In the genomic region with DNA sequence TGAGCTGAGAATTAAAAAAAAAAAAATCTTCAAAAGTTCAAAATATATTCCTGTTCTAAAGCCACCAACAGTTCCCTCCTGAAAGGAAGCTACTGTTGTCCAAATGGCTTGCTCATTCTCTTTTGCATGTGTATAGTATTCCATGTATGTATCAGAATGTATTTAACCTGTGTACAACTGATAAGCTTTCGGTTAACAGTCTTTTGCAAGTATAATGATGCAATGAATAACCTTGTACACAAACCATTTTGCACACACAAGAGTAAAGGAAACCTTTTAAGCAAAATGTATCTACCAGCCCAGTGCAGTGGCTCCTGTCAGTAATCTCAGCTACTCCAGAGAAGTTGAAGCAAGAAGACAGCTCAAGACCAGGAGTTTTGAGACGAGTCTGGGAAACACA, we compare ENCODE assay signal across 16 cellular contexts. TPM values are rescaled to one million over a fixed set of nuclear protein-coding genes. Genes with fewer than 3 reads are reported as not detected.
A peak's percentile ranks its signal among the peaks of the same experiment; 100 is the strongest.
DNase-seq lines count a peak whose midpoint lies in the region; ATAC-seq and TF ChIP-seq lines count a peak whose summit lies in the region.
"Had no signal": no experiment of that assay in that cellular context is flagged by ENCODE, and none has a peak within 500 bp of the region (broad histone marks: within the 10 kb centered on the region; RNA-seq: fewer than 3 reads in every experiment).

No MANE protein-coding gene starts in this region.

- no peak for TF ChIP-seq CTCF in H9 (conservative IDR thresholded peaks at IDR 0.05)

- no peak overlapping the region for H3K4me3 Mint-ChIP-seq in activated CD4-positive, alpha-beta T cell treated with anti-CD3 and anti-CD28 coated beads for 36 hours
- H3K4me3 Mint-ChIP-seq in H9: no peak overlapping the region
- H3K4me3 Mint-ChIP-seq: CD14-positive monocyte; CD8-positive, alpha-beta T cell had no signal

- no peak overlapping the region for H2BK12ac ChIP-seq in H9 (ENCODE audit: insufficient read length, low read depth, low read length)

- no CpG with 5 or more reads among the region's 2 CpGs for WGBS in H9 (ENCODE audit: extremely low coverage, insufficient read length, low lambda C conversion rate)

- no peak overlapping the region for H3T11ph ChIP-seq in H9 (ENCODE audit: low read length)

- H3K9me3 Mint-ChIP-seq in activated CD4-positive, alpha-beta T cell treated with anti-CD3 and anti-CD28 coated beads for 36 hours (ENCODE audit: low read depth): no peaks in the 10 kb centered on the region
- no peaks in the 10 kb centered on the region for H3K9me3 Mint-ChIP-seq in H9
- H3K9me3 Mint-ChIP-seq: CD14-positive monocyte; CD8-positive, alpha-beta T cell had no signal

- H2AK5ac ChIP-seq in H9 (ENCODE audit: insufficient read length, low read length): no peak overlapping the region

- no peak overlapping the region for H3K4ac ChIP-seq in H9 (ENCODE audit: low read depth, low read length)

- no peaks in the 10 kb centered on the region for H3K4me1 ChIP-seq in H9 (ENCODE audit: insufficient read depth, low read length)

- no peaks in the 10 kb centered on the region for H3K23me2 ChIP-seq in H9 (ENCODE audit: insufficient read length, low read depth, low read length, poor library complexity, severe bottlenecking)

- H2BK120ac ChIP-seq in H9 (ENCODE audit: low read depth, low read length, poor library complexity, severe bottlenecking): no peak overlapping the region

- no peaks in the 10 kb centered on the region for H4K20me1 ChIP-seq in H9 (ENCODE audit: control insufficient read depth, insufficient read depth, insufficient read length)

- H3K27me3 ChIP-seq in H9 (ENCODE audit: insufficient read depth, low read length): no peaks in the 10 kb centered on the region

- intact Hi-C loops in activated CD4-positive, alpha-beta T cell treated with anti-CD3 and anti-CD28 coated beads for 36 hours (cut with DNase I, micrococcal nuclease): loop anchor here in 1 of 2 experiments (2.0 kb wide), 1 partner anchor 20 kb away; no protein-coding TSS in a partner anchor

- H3K36me3 Mint-ChIP-seq in activated CD4-positive, alpha-beta T cell treated with anti-CD3 and anti-CD28 coated beads for 36 hours (ENCODE audit: low read depth): peaks cover 58% of the 10 kb centered on the region
- peaks cover 19 to 62% (median 59%) of the 10 kb centered on the region in 3 experiments; a peak in 6 of 7 replicates for H3K36me3 Mint-ChIP-seq in H9 (ENCODE audit: insufficient read depth in 1 of 3, low read depth in 3 of 3)

- peaks cover 92% of the 10 kb centered on the region for H3K36me3 ChIP-seq in SK-N-MC (ENCODE audit: insufficient read depth, low read length)

- H3K18ac ChIP-seq in H9 (ENCODE audit: insufficient read length, low read depth, low read length): no peak overlapping the region

- H4K8ac ChIP-seq in H9 (replicated peaks; ENCODE audit: insufficient read length, low read depth, low read length): no peak overlapping the region

- no peak overlapping the region for H2BK5ac ChIP-seq in H9 (ENCODE audit: insufficient read length, low read length)

- H3K27ac ChIP-seq in SK-N-MC (0 out of 2 replicates have a peak overlapping the region, but pooled peaks have one; percentile 1), H9 (ENCODE audit: insufficient read length, low read depth, low read length) (no peak overlapping the region)
- H3K27ac ChIP-seq: 22Rv1 had no signal

- H3K4me1 Mint-ChIP-seq in activated CD4-positive, alpha-beta T cell treated with anti-CD3 and anti-CD28 coated beads for 36 hours: peaks cover 3% of the 10 kb centered on the region
- H3K4me1 Mint-ChIP-seq in H9: no peaks in the 10 kb centered on the region
- H3K4me1 Mint-ChIP-seq: CD14-positive monocyte had no signal

- peak overlapping the region; percentile 39 for H3K27ac Mint-ChIP-seq in activated CD4-positive, alpha-beta T cell treated with anti-CD3 and anti-CD28 coated beads for 36 hours
- H3K27ac Mint-ChIP-seq in H9: no peak overlapping the region; a peak in 1 of 7 replicates

- H4K91ac ChIP-seq in H9 (ENCODE audit: insufficient read length, low read depth, low read length): no peak overlapping the region

- no peak overlapping the region for H2BK15ac ChIP-seq in H9 (ENCODE audit: low read depth, low read length)

- no peaks in the 10 kb centered on the region for H3K79me1 ChIP-seq in H9 (ENCODE audit: insufficient read depth, low read depth, low read length, poor library complexity, severe bottlenecking)

- H2AFZ ChIP-seq in H9 (ENCODE audit: low read length): no peak overlapping the region

- CTCF ChIA-PET in activated CD4-positive, alpha-beta T cell treated with anti-CD3 and anti-CD28 coated beads for 36 hours (lab: Charles Lee): interaction anchor here (0.7 to 1.0 kb wide), 3 partner anchors 13 to 70 kb away, joined by 3 to 4 read pairs (median 3); no protein-coding TSS in a partner anchor

- H4K5ac ChIP-seq in H9 (ENCODE audit: insufficient read length, low read depth, low read length): no peak overlapping the region

- no peaks in the 10 kb centered on the region for H3K27me3 Mint-ChIP-seq in activated CD4-positive, alpha-beta T cell treated with anti-CD3 and anti-CD28 coated beads for 36 hours
- H3K27me3 Mint-ChIP-seq in H9 (ENCODE audit: low read depth): no peaks in the 10 kb centered on the region

- H3K9me3 ChIP-seq in SK-N-MC (ENCODE audit: low read depth, low read length) (no peaks in the 10 kb centered on the region), H9 (ENCODE audit: control insufficient read depth, low read depth, low read length) (no peaks in the 10 kb centered on the region)

- POLR2A ChIA-PET in activated CD4-positive, alpha-beta T cell treated with anti-CD3 and anti-CD28 coated beads for 36 hours (lab: Charles Lee): no interaction called here

- H3K14ac ChIP-seq in H9 (ENCODE audit: insufficient read depth, low read length): no peak overlapping the region

- no peak overlapping the region for H2BK20ac ChIP-seq in H9 (ENCODE audit: low read depth, low read length, poor library complexity, severe bottlenecking)

- DNase-seq in activated CD4-positive, alpha-beta T cell treated with anti-CD3 and anti-CD28 coated beads for 36 hours: no peak
- no peak for DNase-seq in activated CD4-positive, alpha-beta T cell treated with anti-CD3 and anti-CD28 coated beads, Interleukin-2, amount 50 U/mL, for 48 hours
- DNase-seq in SK-N-MC (ENCODE audit: low read depth, low spot score): no peak
- peak; percentile 18 for DNase-seq in erythroblast (lab: John Stamatoyannopoulos, UW)
- no peak for DNase-seq in H9
- DNase-seq in ecto neural progenitor cell (ENCODE audit: low spot score): no peak
- DNase-seq: CD8-positive, alpha-beta T cell; COR-L47; DMS153; DMS79 treated with DMSO at 0.1 percent for 48 hours; EL; IMR-90 had no signal

- no peaks in the 10 kb centered on the region for H3K79me2 ChIP-seq in H9 (ENCODE audit: insufficient read depth, low read length)

- H3K4me2 ChIP-seq in H9 (ENCODE audit: insufficient read depth, insufficient read length, low read length): no peak overlapping the region

- no peak for TF ChIP-seq POLR2A in erythroblast (IDR thresholded peaks at IDR 0.05; ENCODE audit: low read length)

- H3K4me3 ChIP-seq in SK-N-MC: no peak overlapping the region

- ATAC-seq in activated CD4-positive, alpha-beta T cell treated with anti-CD3 and anti-CD28 coated beads for 36 hours: no peak
- no peak for ATAC-seq in GM18498 (IDR thresholded peaks at IDR 0.05; ENCODE audit: unreplicated experiment)
- ATAC-seq: CD8-positive, alpha-beta T cell; HCT116 had no signal

- no peak overlapping the region for H3K23ac ChIP-seq in H9 (ENCODE audit: insufficient read length, low read depth, low read length)

- H3K9ac ChIP-seq in SK-N-MC (ENCODE audit: insufficient read length) (no peak overlapping the region), H9 (ENCODE audit: extremely low read depth, insufficient read length, low read length) (no peak overlapping the region)

- no peak overlapping the region for H3K56ac ChIP-seq in H9 (ENCODE audit: insufficient read length, low read depth, low read length)

RNA-seq across cellular contexts. Expression of a gene that starts 32.6 kb away (rescaled TPM):
- 10 to 100 TPM; 80.9 to 94.6 TPM for total RNA-seq in activated CD4-positive, alpha-beta T cell treated with anti-CD3 and anti-CD28 coated beads for 36 hours
- total RNA-seq in H9 (2021): 47.4 and 51.5 TPM in 2 replicates

RNA-seq across cellular contexts. Expression of a gene that starts 55.7 kb away (rescaled TPM):
- total RNA-seq in activated CD4-positive, alpha-beta T cell treated with anti-CD3 and anti-CD28 coated beads for 36 hours: 100 to 1,000 TPM; 204 to 221 TPM
- total RNA-seq in H9 (2021): 167 and 173 TPM in 2 replicates

Comparison
In these comparisons a context has a peak if more than half of its experiments do, and no peak if none do; other contexts are left out.
1. DNase-seq: peak in erythroblast (2 of 2); none in activated CD4-positive, alpha-beta T cell treated with anti-CD3 and anti-CD28 coated beads for 36 hours (single experiment), activated CD4-positive, alpha-beta T cell treated with anti-CD3 and anti-CD28 coated beads, Interleukin-2, amount 50 U/mL, for 48 hours (0 of 2), SK-N-MC (single experiment), H9 (single experiment) and ecto neural progenitor cell (single experiment).